In the genomic region with DNA sequence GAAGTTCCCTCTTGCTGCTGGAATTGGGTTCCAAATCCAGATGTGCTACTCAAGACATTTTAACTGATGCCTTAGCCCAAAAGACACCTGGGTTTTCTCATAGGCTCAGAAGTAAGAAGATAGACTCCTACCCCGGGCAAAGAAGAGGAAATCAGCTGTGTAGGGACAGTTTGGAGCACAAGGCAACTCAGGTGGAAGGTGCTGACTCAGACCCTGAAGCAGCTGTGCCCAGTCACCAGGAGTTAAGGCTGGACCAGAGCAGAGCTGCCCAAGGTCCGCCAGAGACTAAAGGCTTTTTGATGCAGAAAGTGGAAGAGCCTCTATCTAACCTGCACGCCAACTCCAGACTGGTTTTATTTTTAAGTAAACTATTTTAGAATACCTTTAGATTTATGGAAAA, we compare ENCODE assay signal across 14 cellular contexts. TPM values are rescaled to one million over a fixed set of nuclear protein-coding genes. Genes with fewer than 3 reads are reported as not detected.
DNase-seq lines count a peak whose midpoint lies in the region; ATAC-seq, FAIRE-seq and TF ChIP-seq lines count a peak whose summit lies in the region.
"Had no signal": no experiment of that assay in that cellular context is flagged by ENCODE, and none has a peak within 500 bp of the region (broad histone marks: within the 10 kb centered on the region; RNA-seq: fewer than 3 reads in every experiment).

No MANE protein-coding gene starts in this region.

- H3K9me2 ChIP-seq in PC-9 (ENCODE audit: insufficient read depth) = no peaks in the 10 kb centered on the region

- H2AFZ ChIP-seq in K562 (ENCODE audit: low read depth, low read length) = no peak overlapping the region
- no peak overlapping the region for H2AFZ ChIP-seq in PC-9

- H3K9me3 Mint-ChIP-seq in CD4-positive, alpha-beta T cell = no peaks in the 10 kb centered on the region

- in situ Hi-C loops in ACHN (cut with HindIII; ENCODE audit: low pct_ligation_motif_present, low pct_unique_long_range_greater_than_20kb, low sequenced_read_pairs) = no loop called here
- in situ Hi-C loops in K562 (cut with MboI) = no loop called here

- peak; percentile 24 for DNase-seq in ACHN
- no peak for DNase-seq in CD4-positive, alpha-beta T cell
- no peak for DNase-seq in K562 (ENCODE audit: extremely low read depth in 1 of 4, low spot score in 3 of 4)
- DNase-seq in colonic mucosa = no peak
- no peak for DNase-seq in NK-92 treated with Interleukin-12 subunit alpha and Interleukin-12 subunit beta, amount 100 ng/mL, for 24 hours (lab: John Stamatoyannopoulos, UW)
- no peak for DNase-seq in PC-9
- DNase-seq: AML-193, DMS79 treated with DMSO at 0.1 percent for 48 hours, KG1, NCI-H1694 treated with DMSO at 0.1 percent for 48 hours, NCI-H510A treated with DMSO at 0.1 percent for 48 hours, NCI-H82 had no signal

- H3K4me3 ChIP-seq in K562 = no peak overlapping the region
- no peak overlapping the region for H3K4me3 ChIP-seq in neutrophil (ENCODE audit: low read depth in 1 of 2, low read length in 1 of 2)
- no peak overlapping the region for H3K4me3 ChIP-seq in colonic mucosa
- no peak overlapping the region for H3K4me3 ChIP-seq in PC-9

- CTCF ChIA-PET in CD4-positive, alpha-beta T cell (lab: Charles Lee) = no interaction called here
- CTCF ChIA-PET in K562 (lab: Yijun Ruan, JAX; ENCODE audit: low intra/inter-chr PET ratio) (no interaction called here), PC-9 (lab: Charles Lee) (interaction anchor here (0.6 kb wide), 2 partner anchors 85 to 486 kb away, joined by 3 to 4 read pairs; no protein-coding TSS in a partner anchor)

- H3F3A ChIP-seq in PC-9 (ENCODE audit: insufficient read depth, low read depth) = no peaks in the 10 kb centered on the region; the same call in 1 of the 2 replicates

- BruUV-seq in K562 (replicated peaks; lab: Mats Ljungman, UMichigan) (no TSS peak), PC-9 (replicated peaks; lab: Mats Ljungman, UMichigan) (no TSS peak)

- no peaks in the 10 kb centered on the region for H3K9me3 ChIP-seq in CD4-positive, alpha-beta T cell (ENCODE audit: control insufficient read depth, low read length)
- H3K9me3 ChIP-seq in K562 (replicated peaks; ENCODE audit: control insufficient read depth, insufficient read depth, low read depth, low read length) (no peaks in the 10 kb centered on the region), neutrophil (no peaks in the 10 kb centered on the region), colonic mucosa (no peaks in the 10 kb centered on the region), PC-9 (ENCODE audit: insufficient read depth, low read depth) (no peaks in the 10 kb centered on the region)

- no peak for TF ChIP-seq RAD21 in K562 (CRISPR knock-in tag; conservative IDR thresholded peaks at IDR 0.05 in 1 of 2, IDR thresholded peaks at IDR 0.05 in 1 of 2)

- intact Hi-C loops in CD4-positive, alpha-beta T cell (cut with DNase I, micrococcal nuclease) = no loop called here
- intact Hi-C loops in K562 (cut with micrococcal nuclease) = no loop called here
- intact Hi-C loops in colonic mucosa (cut with DNase I) = no loop called here
- intact Hi-C loops in PC-9 (cut with micrococcal nuclease; ENCODE audit: unreplicated experiment) = no loop called here

- POLR2A ChIA-PET in CD4-positive, alpha-beta T cell (lab: Charles Lee) = no interaction called here
- POLR2A ChIA-PET in K562 (lab: Yijun Ruan, JAX) (interaction anchor here (0.7 to 3.4 kb wide), 2 partner anchors 11 to 181 kb away, joined by 3 to 22 read pairs; no protein-coding TSS in a partner anchor), PC-9 (lab: Charles Lee; ENCODE audit: unreplicated experiment) (no interaction called here)

- H3K27ac ChIP-seq in CD4-positive, alpha-beta T cell (ENCODE audit: low read depth, low read length) = no peak overlapping the region
- H3K27ac ChIP-seq in K562 (ENCODE audit: extremely low read depth, low read depth, low read length) (no peak overlapping the region), neutrophil (peak overlapping the region; percentile 50), colonic mucosa (no peak overlapping the region), PC-9 (no peak overlapping the region)
- H3K27ac ChIP-seq: C4-2B had no signal

- H3K36me3 Mint-ChIP-seq in CD4-positive, alpha-beta T cell (ENCODE audit: low read depth) = peaks cover 59% of the 10 kb centered on the region

- peaks cover 6% of the 10 kb centered on the region for H3K4me1 Mint-ChIP-seq in CD4-positive, alpha-beta T cell (ENCODE audit: low read depth)

- no peak overlapping the region for H3K4me3 Mint-ChIP-seq in CD4-positive, alpha-beta T cell

- H4K20me1 ChIP-seq in K562 (replicated peaks; ENCODE audit: control insufficient read depth, insufficient read depth, low read length) (0 out of 2 replicates have a peak, but pooled peaks cover 4% of the 10 kb centered on the region), PC-9 (ENCODE audit: insufficient read depth) (no peaks in the 10 kb centered on the region)

- H3K79me2 ChIP-seq in K562 (ENCODE audit: control insufficient read depth, insufficient read depth, low read length) = no peaks in the 10 kb centered on the region
- no peaks in the 10 kb centered on the region for H3K79me2 ChIP-seq in PC-9 (ENCODE audit: low read depth)

- no peaks in the 10 kb centered on the region for H3K27me3 ChIP-seq in CD4-positive, alpha-beta T cell (ENCODE audit: control insufficient read depth, insufficient read depth, low read length)
- no peaks in the 10 kb centered on the region for H3K27me3 ChIP-seq in K562 (ENCODE audit: control insufficient read depth in 2 of 2, insufficient read depth in 2 of 2, low read length in 2 of 2)
- no peaks in the 10 kb centered on the region for H3K27me3 ChIP-seq in neutrophil
- H3K27me3 ChIP-seq in colonic mucosa = no peaks in the 10 kb centered on the region
- H3K27me3 ChIP-seq in PC-9 (ENCODE audit: insufficient read depth, low read depth) = no peaks in the 10 kb centered on the region

- no peak for TF ChIP-seq EP300 in K562 (IDR thresholded peaks at IDR 0.05; ENCODE audit: low read length)

- FAIRE-seq in K562 (lab: Jason Lieb, UNC) = no peak

- no peaks in the 10 kb centered on the region for H3K27me3 Mint-ChIP-seq in CD4-positive, alpha-beta T cell

- WGBS in K562 (ENCODE audit: insufficient coverage, low coverage, missing lambda C conversion rate) = 55% methylated on average over 3 of the region's 3 CpGs

- H3K27ac Mint-ChIP-seq in CD4-positive, alpha-beta T cell = peak overlapping the region; percentile 5

- H3K9ac ChIP-seq in K562 (ENCODE audit: insufficient read depth in 1 of 2, low read depth in 2 of 2, low read length in 2 of 2) (no peak overlapping the region), colonic mucosa (ENCODE audit: low read depth in 2 of 2, low read length in 2 of 2) (no peak overlapping the region)

- H3K36me3 ChIP-seq in K562 (ENCODE audit: control insufficient read depth, insufficient read depth, low read length) = no peaks in the 10 kb centered on the region
- peaks cover 69% of the 10 kb centered on the region for H3K36me3 ChIP-seq in neutrophil
- no peaks in the 10 kb centered on the region for H3K36me3 ChIP-seq in colonic mucosa
- no peaks in the 10 kb centered on the region for H3K36me3 ChIP-seq in PC-9 (ENCODE audit: low read depth)

- TF ChIP-seq CTCF in CD4-positive, alpha-beta T cell (IDR thresholded peaks at IDR 0.05) = no peak
- TF ChIP-seq CTCF in K562 (IDR thresholded peaks at IDR 0.05 in 2 of 3, conservative IDR thresholded peaks at IDR 0.05 in 1 of 3; ENCODE audit: insufficient read depth in 2 of 3, low read depth in 1 of 3, low read length in 3 of 3) = no peak
- TF ChIP-seq CTCF in neutrophil (IDR thresholded peaks at IDR 0.05) = no peak
- no peak for TF ChIP-seq CTCF in colonic mucosa (IDR thresholded peaks at IDR 0.05)
- TF ChIP-seq CTCF in PC-9 (conservative IDR thresholded peaks at IDR 0.05) = no peak

- no peak for TF ChIP-seq POLR2A in K562 (conservative IDR thresholded peaks at IDR 0.05)

- no peaks in the 10 kb centered on the region for H3K9me1 ChIP-seq in K562 (ENCODE audit: control insufficient read depth, insufficient read depth, low read length)

- ATAC-seq in CD4-positive, alpha-beta T cell (ENCODE audit: poor library complexity) = no peak
- ATAC-seq in K562 = no peak

- H3K4me2 ChIP-seq in K562 (ENCODE audit: insufficient read depth, low read length) (no peak overlapping the region), PC-9 (no peak overlapping the region)

- H3K4me1 ChIP-seq in K562 (replicated peaks in 1 of 2; ENCODE audit: control insufficient read depth in 2 of 2, insufficient read depth in 2 of 2, low read length in 2 of 2) = no peaks in the 10 kb centered on the region
- H3K4me1 ChIP-seq in neutrophil (ENCODE audit: control insufficient read depth in 1 of 2, insufficient read depth in 1 of 2, low read depth in 1 of 2, low read length in 1 of 2) = no peaks in the 10 kb centered on the region
- H3K4me1 ChIP-seq in colonic mucosa = no peaks in the 10 kb centered on the region
- H3K4me1 ChIP-seq in PC-9 (replicated peaks; ENCODE audit: insufficient read depth) = no peaks in the 10 kb centered on the region

RNA-seq across cellular contexts. Expression of a gene that starts 9.7 kb away (rescaled TPM):
- total RNA-seq in CD4-positive, alpha-beta T cell = 10 to 100 TPM; 28.6 to 30.0 TPM
- total RNA-seq in K562 (2011; cell fraction: chromatin; rRNA removed; ENCODE audit: low replicate concordance) = 40.5 and 97.2 TPM in 2 replicates
- total RNA-seq in K562 (2011; cell fraction: nucleolus; rRNA removed) = 43.6 and 44.5 TPM in 2 replicates
- total RNA-seq in K562 (2011; cell fraction: nucleoplasm; rRNA removed) = 39.9 and 51.1 TPM in 2 replicates
- total RNA-seq in K562 (2014; rRNA removed) (9.3 and 10.2 TPM in 2 replicates), K562 (2014; rRNA removed; fragmentation: Illumina TruSeq; extraction: Trizol) (2.5 and 4.1 TPM in 2 replicates), K562 (2015; rRNA removed; fragmentation: Illumina TruSeq; extraction: Trizol) (8.8 and 10.4 TPM in 2 replicates), K562 (2021) (28.6 and 29.2 TPM in 2 replicates), colonic mucosa (10 to 100 TPM; 19.9 to 35.7 TPM), PC-9 (2021) (48.3 and 58.4 TPM in 2 replicates)
- polyA plus RNA-seq in K562 (2011; rRNA removed) (8.5 and 12.5 TPM in 2 replicates), K562 (2014; fragmentation: Illumina TruSeq; extraction: Trizol) (14.6 and 18.0 TPM in 2 replicates), K562 (2014; fragmentation: Nextera tagmentation; extraction: Ambion mirVana) (under 1 TPM in 1 of 2 experiments, not detected in 1; 0.08 TPM), K562 (2014; rRNA removed) (20.5 and 23.3 TPM in 2 replicates)
- 7.7 and 14.0 TPM in 2 replicates for polyA plus RNA-seq in K562 (2011; cell fraction: cytosol; rRNA removed)
- 40.5 and 65.1 TPM in 2 replicates for polyA plus RNA-seq in K562 (2011; cell fraction: nucleus; rRNA removed)
- polyA plus RNA-seq in K562 (2012) = 18.1 and 26.7 TPM in 2 replicates
- polyA minus RNA-seq in K562 (2011; rRNA and poly(A)+ RNA removed) = 9.1 and 11.0 TPM in 2 replicates
- 9.9 and 10.3 TPM in 2 replicates for polyA minus RNA-seq in K562 (2011; cell fraction: cytosol; rRNA and poly(A)+ RNA removed)
- polyA minus RNA-seq in K562 (2011; cell fraction: nucleus; rRNA and poly(A)+ RNA removed) = 14.5 and 19.0 TPM in 2 replicates

RNA-seq across cellular contexts. Expression of a gene that starts 20.6 kb away (rescaled TPM):
- 10 to 100 TPM; 27.4 to 29.4 TPM for total RNA-seq in CD4-positive, alpha-beta T cell
- total RNA-seq in K562 (2011; cell fraction: chromatin; rRNA removed; ENCODE audit: low replicate concordance) = 13.9 and 38.2 TPM in 2 replicates
- 41.5 and 42.0 TPM in 2 replicates for total RNA-seq in K562 (2011; cell fraction: nucleolus; rRNA removed)
- 31.3 and 34.9 TPM in 2 replicates for total RNA-seq in K562 (2011; cell fraction: nucleoplasm; rRNA removed)
- total RNA-seq in K562 (2014; rRNA removed) (102 and 135 TPM in 2 replicates), K562 (2014; rRNA removed; fragmentation: Illumina TruSeq; extraction: Trizol) (29.3 and 43.7 TPM in 2 replicates), K562 (2015; rRNA removed; fragmentation: Illumina TruSeq; extraction: Trizol) (83.8 and 85.1 TPM in 2 replicates), K562 (2021) (135 and 139 TPM in 2 replicates), colonic mucosa (100 to 1,000 TPM; 212 to 243 TPM), PC-9 (2021) (209 and 232 TPM in 2 replicates)
- polyA plus RNA-seq in K562 (2011; rRNA removed) (98.6 and 129 TPM in 2 replicates), K562 (2014; fragmentation: Illumina TruSeq; extraction: Trizol) (140 and 182 TPM in 2 replicates), K562 (2014; fragmentation: Nextera tagmentation; extraction: Ambion mirVana) (10 to 100 TPM in 1 of 2 experiments, 1 to 10 TPM in 1; 5.6 to 16.0 TPM), K562 (2014; rRNA removed) (135 and 146 TPM in 2 replicates)
- polyA plus RNA-seq in K562 (2011; cell fraction: cytosol; rRNA removed) = 213 and 403 TPM in 2 replicates
- polyA plus RNA-seq in K562 (2011; cell fraction: nucleus; rRNA removed) = 62.4 and 74.2 TPM in 2 replicates
- polyA plus RNA-seq in K562 (2012) = 127 and 138 TPM in 2 replicates
- 57.1 and 92.7 TPM in 2 replicates for polyA minus RNA-seq in K562 (2011; rRNA and poly(A)+ RNA removed)
- polyA minus RNA-seq in K562 (2011; cell fraction: cytosol; rRNA and poly(A)+ RNA removed) = 94.6 and 97.2 TPM in 2 replicates
- polyA minus RNA-seq in K562 (2011; cell fraction: nucleus; rRNA and poly(A)+ RNA removed) = 10.4 and 16.3 TPM in 2 replicates

RNA-seq across cellular contexts. Expression of a gene that starts 30.2 kb away (rescaled TPM):
- 1 to 10 TPM; 4.1 to 6.2 TPM for total RNA-seq in CD4-positive, alpha-beta T cell
- 0.92 and 2.0 TPM in 2 replicates for total RNA-seq in K562 (2011; cell fraction: chromatin; rRNA removed; ENCODE audit: low replicate concordance)
- total RNA-seq in K562 (2011; cell fraction: nucleolus; rRNA removed) = 0.92 and 1.7 TPM in 2 replicates
- total RNA-seq in K562 (2011; cell fraction: nucleoplasm; rRNA removed) = 0.95 and 1.2 TPM in 2 replicates
- total RNA-seq in K562 (2014; rRNA removed) = 0.61 TPM in 1 of 2 replicates, not detected in the other
- total RNA-seq in K562 (2014; rRNA removed; fragmentation: Illumina TruSeq; extraction: Trizol) = not detected in 2 replicates
- total RNA-seq in K562 (2015; rRNA removed; fragmentation: Illumina TruSeq; extraction: Trizol) = 0.11 and 0.40 TPM in 2 replicates
- total RNA-seq in K562 (2021) = 0.89 and 1.1 TPM in 2 replicates
- polyA plus RNA-seq in K562 (2011; rRNA removed) = 0.26 and 0.30 TPM in 2 replicates
- 0.52 and 0.69 TPM in 2 replicates for polyA plus RNA-seq in K562 (2011; cell fraction: cytosol; rRNA removed)
- 1.1 and 1.7 TPM in 2 replicates for polyA plus RNA-seq in K562 (2011; cell fraction: nucleus; rRNA removed)
- 0.52 and 0.57 TPM in 2 replicates for polyA plus RNA-seq in K562 (2012)
- 0.36 and 0.65 TPM in 2 replicates for polyA plus RNA-seq in K562 (2014; fragmentation: Illumina TruSeq; extraction: Trizol)
- not detected for polyA plus RNA-seq in K562 (2014; fragmentation: Nextera tagmentation; extraction: Ambion mirVana)
- 0.27 and 0.55 TPM in 2 replicates for polyA plus RNA-seq in K562 (2014; rRNA removed)
- polyA minus RNA-seq in K562 (2011; rRNA and poly(A)+ RNA removed) = not detected in 2 replicates
- polyA minus RNA-seq in K562 (2011; cell fraction: cytosol; rRNA and poly(A)+ RNA removed) = not detected in 2 replicates
- polyA minus RNA-seq in K562 (2011; cell fraction: nucleus; rRNA and poly(A)+ RNA removed) = 0.13 TPM in 1 of 2 replicates, not detected in the other
- under 1 TPM; 0.58 to 0.67 TPM for total RNA-seq in colonic mucosa
- 5.5 and 6.8 TPM in 2 replicates for total RNA-seq in PC-9 (2021)

RNA-seq across cellular contexts. Expression of a gene that starts 41.1 kb away (rescaled TPM):
- total RNA-seq in CD4-positive, alpha-beta T cell = 10 to 100 TPM; 17.4 to 21.1 TPM
- 49.3 and 178 TPM in 2 replicates for total RNA-seq in K562 (2011; cell fraction: chromatin; rRNA removed; ENCODE audit: low replicate concordance)
- total RNA-seq in K562 (2011; cell fraction: nucleolus; rRNA removed) = 331 and 338 TPM in 2 replicates
- total RNA-seq in K562 (2011; cell fraction: nucleoplasm; rRNA removed) = 162 and 163 TPM in 2 replicates
- total RNA-seq in K562 (2014; rRNA removed) = 121 and 158 TPM in 2 replicates
- 29.4 and 39.3 TPM in 2 replicates for total RNA-seq in K562 (2014; rRNA removed; fragmentation: Illumina TruSeq; extraction: Trizol)
- total RNA-seq in K562 (2015; rRNA removed; fragmentation: Illumina TruSeq; extraction: Trizol) = 44.8 and 51.6 TPM in 2 replicates
- total RNA-seq in K562 (2021) = 108 and 120 TPM in 2 replicates
- polyA plus RNA-seq in K562 (2011; rRNA removed) = 77.2 and 108 TPM in 2 replicates
- polyA plus RNA-seq in K562 (2011; cell fraction: cytosol; rRNA removed) = 234 and 367 TPM in 2 replicates
- polyA plus RNA-seq in K562 (2011; cell fraction: nucleus; rRNA removed) = 162 and 217 TPM in 2 replicates
- 106 and 144 TPM in 2 replicates for polyA plus RNA-seq in K562 (2012)
- 111 and 119 TPM in 2 replicates for polyA plus RNA-seq in K562 (2014; fragmentation: Illumina TruSeq; extraction: Trizol)
- polyA plus RNA-seq in K562 (2014; fragmentation: Nextera tagmentation; extraction: Ambion mirVana) = 10 to 100 TPM in 1 of 2 experiments, 1 to 10 TPM in 1; 8.6 to 33.6 TPM
- 83.6 and 96.7 TPM in 2 replicates for polyA plus RNA-seq in K562 (2014; rRNA removed)
- polyA minus RNA-seq in K562 (2011; rRNA and poly(A)+ RNA removed) = 84.7 and 117 TPM in 2 replicates
- polyA minus RNA-seq in K562 (2011; cell fraction: cytosol; rRNA and poly(A)+ RNA removed) = 120 and 144 TPM in 2 replicates
- 46.6 and 57.5 TPM in 2 replicates for polyA minus RNA-seq in K562 (2011; cell fraction: nucleus; rRNA and poly(A)+ RNA removed)
- total RNA-seq in colonic mucosa = 100 to 1,000 TPM in 1 of 2 donors, 10 to 100 TPM in 1; 87.4 to 159 TPM
- total RNA-seq in PC-9 (2021) = 81.8 and 84.8 TPM in 2 replicates

RNA-seq across cellular contexts. Expression of a gene that starts 43.9 kb away (rescaled TPM):
- under 1 TPM; 0.11 to 0.14 TPM for total RNA-seq in CD4-positive, alpha-beta T cell
- total RNA-seq in K562 (2011; cell fraction: chromatin; rRNA removed; ENCODE audit: low replicate concordance) = not detected in 2 replicates
- total RNA-seq in K562 (2011; cell fraction: nucleolus; rRNA removed) = not detected in 2 replicates
- not detected in 2 replicates for total RNA-seq in K562 (2011; cell fraction: nucleoplasm; rRNA removed)
- total RNA-seq in K562 (2014; rRNA removed) = not detected in 2 replicates
- total RNA-seq in K562 (2014; rRNA removed; fragmentation: Illumina TruSeq; extraction: Trizol) = not detected in 2 replicates
- total RNA-seq in K562 (2015; rRNA removed; fragmentation: Illumina TruSeq; extraction: Trizol) = not detected in 2 replicates
- total RNA-seq in K562 (2021) = not detected in 2 replicates
- polyA plus RNA-seq in K562 (2011; rRNA removed) = not detected in 2 replicates
- polyA plus RNA-seq in K562 (2011; cell fraction: cytosol; rRNA removed) = 0.01 TPM in 1 of 2 replicates, not detected in the other
- not detected in 2 replicates for polyA plus RNA-seq in K562 (2011; cell fraction: nucleus; rRNA removed)
- polyA plus RNA-seq in K562 (2012) = not detected in 2 replicates
- polyA plus RNA-seq in K562 (2014; fragmentation: Illumina TruSeq; extraction: Trizol) = not detected in 2 replicates
- polyA plus RNA-seq in K562 (2014; fragmentation: Nextera tagmentation; extraction: Ambion mirVana) = not detected
- not detected in 2 replicates for polyA plus RNA-seq in K562 (2014; rRNA removed)
- not detected in 2 replicates for polyA minus RNA-seq in K562 (2011; rRNA and poly(A)+ RNA removed)
- not detected in 2 replicates for polyA minus RNA-seq in K562 (2011; cell fraction: cytosol; rRNA and poly(A)+ RNA removed)
- polyA minus RNA-seq in K562 (2011; cell fraction: nucleus; rRNA and poly(A)+ RNA removed) = 0.13 TPM in 1 of 2 replicates, not detected in the other
- total RNA-seq in colonic mucosa = under 1 TPM; 0.37 to 0.47 TPM
- 0.15 and 0.22 TPM in 2 replicates for total RNA-seq in PC-9 (2021)
